In genomic region chr12:23699031-23699430, GRCh38 we compare ENCODE assay signal across 15 cellular contexts.
DNase-seq lines count a peak whose midpoint lies in the region; ATAC-seq and TF ChIP-seq lines count a peak whose summit lies in the region.
"Had no signal": no experiment of that assay in that cellular context is flagged by ENCODE, and none has a peak within 500 bp of the region (broad histone marks: within the 10 kb centered on the region; RNA-seq: fewer than 3 reads in every experiment).

No MANE protein-coding gene starts in this region.

- no peak overlapping the region for H3K23ac ChIP-seq in mesendoderm (ENCODE audit: low read length)

- no peak for TF ChIP-seq POLR2A in thyroid gland (IDR thresholded peaks at IDR 0.05)

- ATAC-seq in activated T-helper 17 cell treated with anti-CD3 and anti-CD28 coated beads, Interleukin-2, amount 50 U/mL, for 72 hours (replicated peaks), result no peak
- ATAC-seq: A549 had no signal

- H2BK120ac ChIP-seq in mesendoderm (ENCODE audit: low read depth, low read length), result no peak overlapping the region

- peaks cover 16% of the 10 kb centered on the region for H3K9me3 Mint-ChIP-seq in endodermal cell
- peaks cover 7% of the 10 kb centered on the region for H3K9me3 Mint-ChIP-seq in activated T-helper 17 cell treated with anti-CD3 and anti-CD28 coated beads, Interleukin-2, amount 50 U/mL, for 72 hours

- H3K79me2 ChIP-seq in mesendoderm (ENCODE audit: control insufficient read depth, insufficient read depth, low read length), result no peaks in the 10 kb centered on the region

- no peak overlapping the region for H3K27ac ChIP-seq in endodermal cell (ENCODE audit: low read depth, low read length)
- no peak overlapping the region for H3K27ac ChIP-seq in mesendoderm (ENCODE audit: low read depth, low read length)
- H3K27ac ChIP-seq in thyroid gland, result no peak overlapping the region
- no peak overlapping the region for H3K27ac ChIP-seq in WERI-Rb-1
- H3K27ac ChIP-seq: 22Rv1, A549, C4-2B had no signal

- H3K27me3 ChIP-seq in endodermal cell (ENCODE audit: control insufficient read depth, insufficient read depth, low read length, poor library complexity, severe bottlenecking), result no peaks in the 10 kb centered on the region
- H3K27me3 ChIP-seq in mesendoderm (ENCODE audit: insufficient read depth, low read length, poor library complexity), result no peaks in the 10 kb centered on the region
- H3K27me3 ChIP-seq in thyroid gland, result no peaks in the 10 kb centered on the region
- H3K27me3 ChIP-seq in WERI-Rb-1 (ENCODE audit: insufficient read depth, low read depth, severe bottlenecking), result no peaks in the 10 kb centered on the region

- no peak overlapping the region for H3K56ac ChIP-seq in mesendoderm (ENCODE audit: low read length)

- H3K4me1 ChIP-seq in endodermal cell (ENCODE audit: control insufficient read depth, insufficient read depth, low read length) (peaks cover 5% of the 10 kb centered on the region), mesendoderm (ENCODE audit: control insufficient read depth, low read depth, low read length) (no peaks in the 10 kb centered on the region), thyroid gland (no peaks in the 10 kb centered on the region)
- H3K4me1 ChIP-seq: A549, Caco-2 had no signal

- H2BK15ac ChIP-seq in mesendoderm (replicated peaks; ENCODE audit: low read depth), result no peak overlapping the region

- no peak overlapping the region for H2BK5ac ChIP-seq in mesendoderm (ENCODE audit: low read length)

- H2AK5ac ChIP-seq in mesendoderm (ENCODE audit: low read length), result no peak overlapping the region

- peak overlapping the region; percentile 36 for H3K27ac Mint-ChIP-seq in endodermal cell
- H3K27ac Mint-ChIP-seq in activated T-helper 17 cell treated with anti-CD3 and anti-CD28 coated beads, Interleukin-2, amount 50 U/mL, for 72 hours, result no peak overlapping the region
- H3K27ac Mint-ChIP-seq: CD4-positive, alpha-beta T cell had no signal

- H3K4me3 ChIP-seq in endodermal cell (ENCODE audit: low read length), result no peak overlapping the region
- no peak overlapping the region for H3K4me3 ChIP-seq in mesendoderm (ENCODE audit: low read length)
- no peak overlapping the region for H3K4me3 ChIP-seq in thyroid gland (replicated peaks in 1 of 3)
- H3K4me3 ChIP-seq in WERI-Rb-1 (ENCODE audit: low read depth, low read length), result no peak overlapping the region
- H3K4me3 ChIP-seq: A549, HAP-1 had no signal

- H3K36me3 ChIP-seq in endodermal cell (ENCODE audit: control insufficient read depth, insufficient read depth, low read length), result no peaks in the 10 kb centered on the region
- no peaks in the 10 kb centered on the region for H3K36me3 ChIP-seq in mesendoderm (ENCODE audit: control insufficient read depth, insufficient read depth, low read length)
- H3K36me3 ChIP-seq in thyroid gland, result no peaks in the 10 kb centered on the region
- H3K36me3 ChIP-seq in WERI-Rb-1, result no peaks in the 10 kb centered on the region
- H3K36me3 ChIP-seq: HAP-1 had no signal

- DNase-seq in NCI-H2196 treated with DMSO at 0.1 percent for 48 hours (lab: John Stamatoyannopoulos, UW; ENCODE audit: unreplicated experiment) (peak; percentile 38), NCI-H2196 (lab: John Stamatoyannopoulos, UW; ENCODE audit: unreplicated experiment) (no peak), endodermal cell (no peak), mesendoderm (no peak), thyroid gland (peak; percentile 4 to 6), WERI-Rb-1 (no peak)
- DNase-seq in effector CD8-positive, alpha-beta T cell (lab: John Stamatoyannopoulos, UW), result no peak
- DNase-seq: AML-193; Caco-2; CD4-positive, alpha-beta T cell had no signal

- H3K9me3 ChIP-seq in endodermal cell (ENCODE audit: control insufficient read depth, low read length) (peaks cover 13% of the 10 kb centered on the region), thyroid gland (no peaks in the 10 kb centered on the region), WERI-Rb-1 (ENCODE audit: severe bottlenecking) (peaks cover 7% of the 10 kb centered on the region)
- H3K9me3 ChIP-seq: HAP-1 had no signal

- H3K36me3 Mint-ChIP-seq in endodermal cell (ENCODE audit: low read depth), result peaks cover 11% of the 10 kb centered on the region
- H3K36me3 Mint-ChIP-seq in activated T-helper 17 cell treated with anti-CD3 and anti-CD28 coated beads, Interleukin-2, amount 50 U/mL, for 72 hours (ENCODE audit: low read depth), result no peaks in the 10 kb centered on the region

- H3K18ac ChIP-seq in mesendoderm (ENCODE audit: low read length), result no peak overlapping the region

- no peak overlapping the region for H3K4me2 ChIP-seq in mesendoderm (ENCODE audit: low read length)
- H3K4me2 ChIP-seq: A549 had no signal

- H3K4me1 Mint-ChIP-seq in endodermal cell, result peaks cover 24% of the 10 kb centered on the region
- no peaks in the 10 kb centered on the region for H3K4me1 Mint-ChIP-seq in activated T-helper 17 cell treated with anti-CD3 and anti-CD28 coated beads, Interleukin-2, amount 50 U/mL, for 72 hours

- peak overlapping the region; percentile 86 for H4K8ac ChIP-seq in mesendoderm (ENCODE audit: low read depth, low read length)

- no peak overlapping the region for H3K4ac ChIP-seq in mesendoderm (ENCODE audit: low read depth, low read length)

- no peak overlapping the region for H4K5ac ChIP-seq in mesendoderm (ENCODE audit: low read length)

- intact Hi-C loops in thyroid gland (cut with DNase I), result no loop called here

- H3K9ac ChIP-seq in endodermal cell (ENCODE audit: extremely low read depth, low read length, poor library complexity, severe bottlenecking) (no peak overlapping the region), mesendoderm (ENCODE audit: low read length) (no peak overlapping the region)

- TF ChIP-seq CTCF in endodermal cell (conservative IDR thresholded peaks at IDR 0.05) (no peak), thyroid gland (IDR thresholded peaks at IDR 0.05) (no peak), WERI-Rb-1 (IDR thresholded peaks at IDR 0.05; ENCODE audit: low read depth, low read length) (no peak)

- no peaks in the 10 kb centered on the region for H3K27me3 Mint-ChIP-seq in endodermal cell (ENCODE audit: insufficient read depth)
- no peaks in the 10 kb centered on the region for H3K27me3 Mint-ChIP-seq in activated T-helper 17 cell treated with anti-CD3 and anti-CD28 coated beads, Interleukin-2, amount 50 U/mL, for 72 hours
- H3K27me3 Mint-ChIP-seq: CD4-positive, alpha-beta T cell had no signal

- no peak overlapping the region for H3K4me3 Mint-ChIP-seq in endodermal cell
- no peak overlapping the region for H3K4me3 Mint-ChIP-seq in activated T-helper 17 cell treated with anti-CD3 and anti-CD28 coated beads, Interleukin-2, amount 50 U/mL, for 72 hours
- H3K4me3 Mint-ChIP-seq: CD4-positive, alpha-beta T cell had no signal

- no peaks in the 10 kb centered on the region for H3K79me1 ChIP-seq in mesendoderm (ENCODE audit: low read length)

Comparison
In these comparisons a context has a peak if more than half of its experiments do, and no peak if none do; other contexts are left out.
1. DNase-seq: peak in NCI-H2196 treated with DMSO at 0.1 percent for 48 hours (single experiment) and thyroid gland (2 of 2); none in NCI-H2196 (single experiment), endodermal cell (single experiment), mesendoderm (single experiment), effector CD8-positive, alpha-beta T cell (single experiment) and WERI-Rb-1 (single experiment).